In genomic region chr7:57399972-57400371, GRCh38 we compare ENCODE assay signal across 9 cellular contexts. TPM values are rescaled to one million over a fixed set of nuclear protein-coding genes. Genes with fewer than 3 reads are reported as not detected.
"Had no signal": no experiment of that assay in that cellular context is flagged by ENCODE, and none has a peak within 500 bp of the region (broad histone marks: within the 10 kb centered on the region; RNA-seq: fewer than 3 reads in every experiment).

No MANE protein-coding gene starts in this region.

- DNase-seq: H9, HCEC 1CT, IMR-90 had no signal

- FAIRE-seq: H1, H54, HTR-8/SVneo, K562 had no signal

- H3K4me3 ChIP-seq: GM23338, K562 had no signal

RNA-seq across cellular contexts. Expression of gene ZNF716, which starts 50.0 kb away (rescaled TPM):
- total RNA-seq: GM23338, H1, H9, HT-29, IMR-90, K562 had no signal
- polyA plus RNA-seq: GM23338, H1, IMR-90, K562 had no signal
